In genomic region chr18:51881394-51881793, GRCh38 we compare ENCODE assay signal across 29 cellular contexts.
"Had no signal": no experiment of that assay in that cellular context is flagged by ENCODE, and none has a peak within 500 bp of the region (broad histone marks: within the 10 kb centered on the region; RNA-seq: fewer than 3 reads in every experiment).

No MANE protein-coding gene starts in this region.

- H3K4me1 ChIP-seq: parathyroid adenoma, psoas muscle, spleen, suprapubic skin, testis, tibial artery, transverse colon, upper lobe of right lung, uterus had no signal

- H3K4me2 ChIP-seq: smooth muscle cell had no signal

- H3K79me2 ChIP-seq: parathyroid adenoma had no signal

- H2AFZ ChIP-seq: parathyroid adenoma had no signal

- DNase-seq: naive thymus-derived CD8-positive, alpha-beta T cell; nephron progenitor cell; nucleus accumbens; posterior cingulate gyrus; psoas muscle; right cardiac atrium; spleen; stimulated activated CD4-positive, alpha-beta T cell treated with anti-CD3 and anti-CD28 coated beads, Interleukin-12 subunit alpha, Interleukin-12 subunit beta, amount 100 ng/mL, for 4 hours; stimulated activated CD4-positive, alpha-beta T cell treated with anti-CD3 and anti-CD28 coated beads, Interleukin-1b, Interleukin-23, amount 100 ng/mL, for 48 hours; stimulated activated CD4-positive, alpha-beta T cell treated with anti-CD3 and anti-CD28 coated beads, Interleukin-4, amount 100 ng/mL, for 1 hour; stimulated activated CD4-positive, alpha-beta T cell treated with anti-CD3 and anti-CD28 coated beads, Interleukin-4, amount 100 ng/mL, for 4 hours; stimulated activated CD8-positive, alpha-beta memory T cell treated with anti-CD3 and anti-CD28 coated beads, Interleukin-4, amount 100 ng/mL, for 48 hours; stimulated activated naive CD4-positive, alpha-beta T cell; stimulated activated naive CD8-positive, alpha-beta T cell treated with anti-CD3 and anti-CD28 coated beads, Interleukin-15, amount 100 ng/mL, for 72 hours; stimulated activated naive CD8-positive, alpha-beta T cell treated with anti-CD3 and anti-CD28 coated beads, Interleukin-15, Interleukin-2, amounts not matched to agents 100 U/mL and 50 U/mL, for 24 hours; substantia nigra; testis; tibial artery; transverse colon; upper lobe of right lung; uterus had no signal

- ATAC-seq: naive thymus-derived CD8-positive, alpha-beta T cell; natural killer cell treated with Interleukin-12 subunit alpha and Interleukin-12 subunit beta and Interleukin-15 and Interleukin-18, amount 100 ng/mL, for 72 hours; psoas muscle; right cardiac atrium; sciatic nerve; stimulated activated memory B cell treated with anti-CD40 and anti-IgM and Interleukin-4, amounts not matched to agents 10 μg/mL and 1 μg/mL and 100 μg/mL, for 72 hours; stimulated activated naive CD8-positive, alpha-beta T cell treated with anti-CD3 and anti-CD28 coated beads, Interleukin-15, amount 100 ng/mL, for 72 hours; stimulated activated naive CD8-positive, alpha-beta T cell treated with anti-CD3 and anti-CD28 coated beads, Interleukin-15, Interleukin-2, amounts not matched to agents 100 U/mL and 50 U/mL, for 24 hours; upper lobe of right lung had no signal

- H3K36me3 ChIP-seq: neutrophil, spleen, suprapubic skin, tibial artery, transverse colon, upper lobe of right lung, uterus had no signal

- H3K27me3 ChIP-seq: neutrophil, spleen, suprapubic skin, testis, tibial artery, transverse colon, upper lobe of right lung, uterus had no signal

- H3K9me3 ChIP-seq: neutrophil, psoas muscle, suprapubic skin, testis, tibial artery, transverse colon, upper lobe of right lung, uterus had no signal

- H3K9ac ChIP-seq: parathyroid adenoma had no signal

- H3K4me3 ChIP-seq: psoas muscle, skin epidermis, smooth muscle cell, spleen, suprapubic skin, testis, tibial artery, transverse colon, upper lobe of right lung, uterus had no signal

- H3K27ac ChIP-seq: neutrophil, parathyroid adenoma, psoas muscle, skin epidermis, spleen, suprapubic skin, testis, tibial artery, transverse colon, upper lobe of right lung, uterus had no signal
